9 cellular contexts compared by ENCODE assay signal in the genomic region with DNA sequence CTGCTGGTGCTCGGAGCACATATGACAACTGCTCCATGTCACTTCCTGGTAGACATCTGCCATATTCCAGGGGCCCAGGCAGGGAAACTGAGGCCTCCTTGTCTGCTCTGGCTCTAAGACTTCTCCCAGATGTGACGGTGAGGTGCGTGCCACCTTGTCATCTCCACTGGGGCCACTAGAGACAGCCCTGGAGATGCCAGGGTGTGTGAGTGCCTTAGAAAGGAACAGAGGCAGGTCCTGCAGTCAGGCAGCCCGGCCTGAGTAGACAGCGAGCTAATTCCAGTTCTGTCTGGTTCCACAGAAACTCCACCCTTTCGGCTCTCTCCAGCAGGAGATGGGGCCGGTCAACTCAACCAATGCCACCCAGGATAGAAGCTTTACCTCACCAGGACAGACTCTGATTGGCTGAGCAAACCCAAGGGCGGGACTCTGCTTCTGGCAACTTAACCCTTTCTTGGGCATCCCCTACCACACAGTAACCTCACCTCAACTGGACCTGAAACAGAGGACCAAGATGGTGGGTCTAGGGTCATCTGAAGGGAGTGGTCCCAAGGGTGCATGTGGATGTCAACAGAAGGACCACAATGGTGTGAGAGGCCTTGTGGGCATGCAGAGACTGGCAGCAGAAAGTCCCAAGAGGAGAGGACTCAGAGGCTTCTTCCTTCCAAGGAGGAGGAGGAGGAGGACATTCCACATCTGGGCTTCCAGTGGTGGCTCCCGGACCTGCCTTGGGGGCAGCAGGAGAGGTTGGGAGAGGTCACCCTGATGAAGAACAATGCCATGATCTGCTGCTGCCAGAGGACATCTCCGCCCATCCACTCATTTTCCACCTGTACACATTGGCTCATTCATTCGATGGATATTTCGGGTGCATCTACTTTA.
DNase-seq lines count a peak whose midpoint lies in the region; ATAC-seq, FAIRE-seq and TF ChIP-seq lines count a peak whose summit lies in the region.
"Had no signal": no experiment of that assay in that cellular context is flagged by ENCODE, and none has a peak within 500 bp of the region (broad histone marks: within the 10 kb centered on the region; RNA-seq: fewer than 3 reads in every experiment).

No MANE protein-coding gene starts in this region.

- TF ChIP-seq POLR2A in H54 (IDR thresholded peaks at IDR 0.05; ENCODE audit: low read depth, low read length), result no peak
- no peak for TF ChIP-seq POLR2A in esophagus squamous epithelium (IDR thresholded peaks at IDR 0.05)

- H3K27me3 ChIP-seq in RWPE2 (ENCODE audit: insufficient read depth, poor library complexity, severe bottlenecking) (no peaks in the 10 kb centered on the region), osteoblast (ENCODE audit: insufficient read depth, low read length) (peaks cover under 1% of the 10 kb centered on the region), esophagus squamous epithelium (no peaks in the 10 kb centered on the region)

- no peaks in the 10 kb centered on the region for H3K9me3 Mint-ChIP-seq in activated CD8-positive, alpha-beta T cell treated with anti-CD3 and anti-CD28 coated beads for 36 hours

- no peak overlapping the region for H3K4me3 Mint-ChIP-seq in activated CD8-positive, alpha-beta T cell treated with anti-CD3 and anti-CD28 coated beads for 36 hours

- H3K27ac ChIP-seq in RWPE2 (ENCODE audit: poor library complexity, severe bottlenecking) (no peak overlapping the region), osteoblast (ENCODE audit: low read depth, low read length) (no peak overlapping the region), esophagus squamous epithelium (no peak overlapping the region)
- H3K27ac ChIP-seq: skin epidermis had no signal

- peak; percentile 87 for DNase-seq in H54 (ENCODE audit: insufficient read length, low spot score)
- DNase-seq in RWPE2 (ENCODE audit: low spot score), result peak; percentile 46
- peak; percentile 59 for DNase-seq in fibroblast of pulmonary artery (ENCODE audit: low read depth)
- DNase-seq in osteoblast (ENCODE audit: insufficient read length, low spot score, missing footprints), result peak; percentile 86
- DNase-seq in activated CD8-positive, alpha-beta T cell treated with anti-CD3 and anti-CD28 coated beads for 36 hours, result no peak
- DNase-seq in NCI-H345 (lab: John Stamatoyannopoulos, UW), result no peak
- DNase-seq in esophagus squamous epithelium (lab: John Stamatoyannopoulos, UW), result no peak

- FAIRE-seq in H54 (lab: Jason Lieb, UNC), result peak; percentile 95

- peaks cover 25% of the 10 kb centered on the region for H3K4me1 Mint-ChIP-seq in activated CD8-positive, alpha-beta T cell treated with anti-CD3 and anti-CD28 coated beads for 36 hours (ENCODE audit: low read depth)

- POLR2A ChIA-PET in activated CD8-positive, alpha-beta T cell treated with anti-CD3 and anti-CD28 coated beads for 36 hours (lab: Charles Lee), result interaction anchor here (1.3 kb wide), 1 partner anchor 18 kb away, joined by 3 read pairs; no protein-coding TSS in a partner anchor

- H3K27me3 Mint-ChIP-seq in activated CD8-positive, alpha-beta T cell treated with anti-CD3 and anti-CD28 coated beads for 36 hours, result no peaks in the 10 kb centered on the region

- H3K4me3 ChIP-seq in RWPE2 (ENCODE audit: severe bottlenecking) (no peak overlapping the region), fibroblast of pulmonary artery (replicated peaks; ENCODE audit: low read depth, low read length) (no peak overlapping the region), osteoblast (ENCODE audit: insufficient read depth, low read length) (no peak overlapping the region), esophagus squamous epithelium (no peak overlapping the region)
- H3K4me3 ChIP-seq: skin epidermis had no signal

- intact Hi-C loops in activated CD8-positive, alpha-beta T cell treated with anti-CD3 and anti-CD28 coated beads for 36 hours (cut with micrococcal nuclease), result no loop called here
- intact Hi-C loops in esophagus squamous epithelium (cut with DNase I), result no loop called here

- no peak overlapping the region for H3K4me2 ChIP-seq in osteoblast (ENCODE audit: insufficient read depth, low read length)

- TF ChIP-seq CTCF in RWPE2 (IDR thresholded peaks at IDR 0.05; ENCODE audit: poor library complexity, severe bottlenecking) (no peak), fibroblast of pulmonary artery (IDR thresholded peaks at IDR 0.05; ENCODE audit: low read length, missing control alignments) (no peak), osteoblast (IDR thresholded peaks at IDR 0.05; ENCODE audit: extremely low read depth, low read depth, low read length) (no peak), esophagus squamous epithelium (IDR thresholded peaks at IDR 0.05) (no peak)
- no peak for TF ChIP-seq CTCF in activated CD8-positive, alpha-beta T cell treated with anti-CD3 and anti-CD28 coated beads for 36 hours (IDR thresholded peaks at IDR 0.05)

- no peak overlapping the region for H3K27ac Mint-ChIP-seq in activated CD8-positive, alpha-beta T cell treated with anti-CD3 and anti-CD28 coated beads for 36 hours

- WGBS in esophagus squamous epithelium, 2 donors, result 82 to 91% methylated on average over 5 to 7 of the region's 12 CpGs

- H3K9me3 ChIP-seq in RWPE2 (ENCODE audit: severe bottlenecking) (no peaks in the 10 kb centered on the region), osteoblast (ENCODE audit: low read depth, low read length) (no peaks in the 10 kb centered on the region), esophagus squamous epithelium (no peaks in the 10 kb centered on the region)

- CTCF ChIA-PET in activated CD8-positive, alpha-beta T cell treated with anti-CD3 and anti-CD28 coated beads for 36 hours (lab: Charles Lee), result interaction anchor here (0.9 to 1.3 kb wide), 2 partner anchors 17 to 117 kb away, joined by 3 to 4 read pairs; no protein-coding TSS in a partner anchor

- ATAC-seq in RWPE2 (ENCODE audit: low read depth) (peak; percentile 33; the same call in 1 of the 3 replicates), HG02678 (IDR thresholded peaks at IDR 0.05; ENCODE audit: unreplicated experiment) (no peak)
- no peak for ATAC-seq in activated CD8-positive, alpha-beta T cell treated with anti-CD3 and anti-CD28 coated beads for 36 hours

- H3K36me3 ChIP-seq in RWPE2 (ENCODE audit: low read depth) (no peaks in the 10 kb centered on the region), osteoblast (ENCODE audit: insufficient read depth, low read length) (no peaks in the 10 kb centered on the region), esophagus squamous epithelium (peaks cover 0 to 41% (median 0%) of the 10 kb centered on the region in 3 donors)

- peaks cover 50% of the 10 kb centered on the region for H3K36me3 Mint-ChIP-seq in activated CD8-positive, alpha-beta T cell treated with anti-CD3 and anti-CD28 coated beads for 36 hours (ENCODE audit: low read depth)

- H3K79me2 ChIP-seq in osteoblast (ENCODE audit: insufficient read depth, low read length), result no peaks in the 10 kb centered on the region

- no peaks in the 10 kb centered on the region for H4K20me1 ChIP-seq in osteoblast (ENCODE audit: insufficient read depth, low read length)

- H3K4me1 ChIP-seq in RWPE2 (ENCODE audit: insufficient read depth, poor library complexity, severe bottlenecking) (no peaks in the 10 kb centered on the region), osteoblast (ENCODE audit: insufficient read depth, low read length) (peaks cover 11% of the 10 kb centered on the region), esophagus squamous epithelium (peaks cover 0 to 41% (median 11%) of the 10 kb centered on the region in 3 donors)

- peak overlapping the region; percentile 44 for H2AFZ ChIP-seq in osteoblast (ENCODE audit: low read length)

Comparison
In these comparisons a context has a peak if more than half of its experiments do, and no peak if none do; other contexts are left out.
1. DNase-seq: peak in H54 (single experiment), RWPE2 (single experiment), fibroblast of pulmonary artery (single experiment) and osteoblast (single experiment); none in activated CD8-positive, alpha-beta T cell treated with anti-CD3 and anti-CD28 coated beads for 36 hours (single experiment), NCI-H345 (single experiment) and esophagus squamous epithelium (single experiment).